ENCODE assay signal across 11 cellular contexts in genomic region chr15:68113751-68114150, GRCh38. TPM values are rescaled to one million over a fixed set of nuclear protein-coding genes. Genes with fewer than 3 reads are reported as not detected.
DNase-seq lines count a peak whose midpoint lies in the region; ATAC-seq and TF ChIP-seq lines count a peak whose summit lies in the region.
"Had no signal": no experiment of that assay in that cellular context is flagged by ENCODE, and none has a peak within 500 bp of the region (broad histone marks: within the 10 kb centered on the region; RNA-seq: fewer than 3 reads in every experiment).

No MANE protein-coding gene starts in this region.

- peak overlapping the region; percentile 68 for H3K27ac ChIP-seq in KMS-11
- no peak overlapping the region for H3K27ac ChIP-seq in mammary epithelial cell (ENCODE audit: insufficient read depth, low read depth, low read length)

- intact Hi-C loops in mammary epithelial cell (cut with micrococcal nuclease) = no loop called here

- H3K9ac ChIP-seq in KMS-11 = peak overlapping the region; percentile 47; the same call in 1 of the 2 replicates
- no peak overlapping the region for H3K9ac ChIP-seq in mammary epithelial cell (ENCODE audit: insufficient read depth, low read length)

- ATAC-seq in naive B cell (ENCODE audit: low read depth in 2 of 2) (no peak), GM21390 (IDR thresholded peaks at IDR 0.05; ENCODE audit: unreplicated experiment) (no peak), GM19467 (IDR thresholded peaks at IDR 0.05; ENCODE audit: unreplicated experiment) (no peak)

- peak overlapping the region in 4 of 8 donors; percentile 11 to 78 (median 28) for H3K4me3 Mint-ChIP-seq in naive B cell
- H3K4me3 Mint-ChIP-seq: neural crest cell had no signal

- peaks cover 62 to 76% (median 73%) of the 10 kb centered on the region in 3 donors for H3K4me1 Mint-ChIP-seq in naive B cell
- H3K4me1 Mint-ChIP-seq: neural crest cell had no signal

- H3K4me3 ChIP-seq in AG10803 (ENCODE audit: low read length) (peak overlapping the region; percentile 49; the same call in 1 of the 2 replicates), KMS-11 (IDR thresholded peaks at IDR 0.05; ENCODE audit: insufficient read depth, low read depth, low read length) (no peak overlapping the region), mammary epithelial cell (replicated peaks in 1 of 3; ENCODE audit: insufficient read depth in 1 of 3, low read depth in 2 of 3, low read length in 3 of 3) (peak overlapping the region in 1 of 3 experiments; percentile 79)

- peak overlapping the region in 4 of 6 donors; percentile 1 to 93 (median 68) for H3K27ac Mint-ChIP-seq in naive B cell

- H4K20me1 ChIP-seq in KMS-11 (ENCODE audit: insufficient read depth) (no peaks in the 10 kb centered on the region), mammary epithelial cell (ENCODE audit: insufficient read depth, low read length) (no peaks in the 10 kb centered on the region)

- no CpG with 5 or more reads among the region's 1 CpG for WGBS in mammary epithelial cell (ENCODE audit: low coverage, missing lambda C conversion rate)

- in situ Hi-C loops in mammary epithelial cell (cut with MboI; ENCODE audit: low sequenced_read_pairs in 2 of 2) = no loop called here

- H3K4me1 ChIP-seq in KMS-11 (ENCODE audit: low read depth, poor library complexity, severe bottlenecking) (peaks cover 67% of the 10 kb centered on the region), mammary epithelial cell (ENCODE audit: insufficient read depth, low read length) (no peaks in the 10 kb centered on the region)

- CTCF ChIA-PET in mammary epithelial cell (lab: Charles Lee; ENCODE audit: low non-redundant PET) = no interaction called here

- TF ChIP-seq CTCF in AG10803 (conservative IDR thresholded peaks at IDR 0.05; ENCODE audit: low read length) = no peak
- TF ChIP-seq CTCF in KMS-11 (conservative IDR thresholded peaks at IDR 0.05; ENCODE audit: low read depth, low read length) = no peak
- TF ChIP-seq CTCF in mammary epithelial cell (conservative IDR thresholded peaks at IDR 0.05 in 1 of 2, IDR thresholded peaks at IDR 0.05 in 1 of 2; ENCODE audit: extremely low read depth in 1 of 2, insufficient read depth in 1 of 2, low read depth in 1 of 2, low read length in 2 of 2) = no peak
- TF ChIP-seq CTCF in GM10266 (IDR thresholded peaks at IDR 0.05; ENCODE audit: control insufficient read depth, insufficient read depth, low read depth, missing control alignments) = no peak

- peaks cover 0 to 4% of the 10 kb centered on the region in 2 donors for H3K36me3 Mint-ChIP-seq in naive B cell

- no peaks in the 10 kb centered on the region for H3K27me3 ChIP-seq in KMS-11 (ENCODE audit: insufficient read depth, low read depth)
- no peaks in the 10 kb centered on the region for H3K27me3 ChIP-seq in mammary epithelial cell (ENCODE audit: insufficient read depth, low read length)

- no peaks in the 10 kb centered on the region for H3K27me3 Mint-ChIP-seq in naive B cell

- no peaks in the 10 kb centered on the region for H3K9me3 Mint-ChIP-seq in naive B cell
- H3K9me3 Mint-ChIP-seq: neural crest cell had no signal

- H3K36me3 ChIP-seq in KMS-11 (ENCODE audit: insufficient read depth) (no peaks in the 10 kb centered on the region), mammary epithelial cell (ENCODE audit: insufficient read depth, low read length) (no peaks in the 10 kb centered on the region)

- H3K4me2 ChIP-seq in KMS-11 = peak overlapping the region; percentile 95
- H3K4me2 ChIP-seq in mammary epithelial cell (ENCODE audit: insufficient read depth, low read depth, low read length) = peak overlapping the region; percentile 97

- H3K79me2 ChIP-seq in KMS-11 (ENCODE audit: insufficient read depth, low read depth) = peaks cover 75% of the 10 kb centered on the region
- H3K79me2 ChIP-seq in mammary epithelial cell (ENCODE audit: insufficient read depth, low read length) = peaks cover 85% of the 10 kb centered on the region

- DNase-seq in AG10803 (ENCODE audit: low read depth) = no peak
- DNase-seq in mammary epithelial cell = no peak
- no peak for DNase-seq in naive B cell
- DNase-seq in GM10266 (ENCODE audit: extremely low spot score) = no peak
- DNase-seq in NCI-H774 (lab: John Stamatoyannopoulos, UW) = no peak
- DNase-seq: activated CD4-positive, CD25-positive, alpha-beta regulatory T cell treated with anti-CD3 and anti-CD28 coated beads, Interleukin-2, amount 50 U/mL, for 72 hours; glutamatergic neuron had no signal

- no TSS peak for BruUV-seq in mammary epithelial cell (replicated peaks; lab: Mats Ljungman, UMichigan)

- dilution Hi-C loops in mammary epithelial cell (cut with HindIII; ENCODE audit: low sequenced_read_pairs) = no loop called here

- H3K9me3 ChIP-seq in mammary epithelial cell (replicated peaks; ENCODE audit: insufficient read depth, low read length) = no peaks in the 10 kb centered on the region

- H2AFZ ChIP-seq in KMS-11 (ENCODE audit: low read depth) (no peak overlapping the region), mammary epithelial cell (ENCODE audit: low read depth, low read length) (no peak overlapping the region)

RNA-seq across cellular contexts. Expression of gene PIAS1, which starts 59.6 kb away (rescaled TPM):
- total RNA-seq in mammary epithelial cell = 10 to 100 TPM; 30.2 to 31.0 TPM
- polyA plus RNA-seq in mammary epithelial cell = 39.6 TPM
- 54.6 TPM for polyA minus RNA-seq in mammary epithelial cell
- 100 to 1,000 TPM; 141 to 207 (median 162) TPM for polyA plus RNA-seq in naive B cell (ENCODE audit: low read depth in 6 of 6)
